ENCODE assay signal across 8 cellular contexts in genomic region chr17:44086364-44087311, GRCh38. TPM values are rescaled to one million over a fixed set of nuclear protein-coding genes. Genes with fewer than 3 reads are reported as not detected.
DNase-seq lines count a peak whose midpoint lies in the region; ATAC-seq, FAIRE-seq and TF ChIP-seq lines count a peak whose summit lies in the region.

No MANE protein-coding gene starts in this region.

- H3K27ac ChIP-seq in WERI-Rb-1 (peak overlapping the region; percentile 56), mesodermal cell (ENCODE audit: low read depth, low read length, severe bottlenecking) (peak overlapping the region; percentile 89), stomach smooth muscle (ENCODE audit: low read length) (peak overlapping the region; percentile 18), small intestine (ENCODE audit: low read depth in 1 of 2, low read length in 1 of 2) (no peak overlapping the region)

- 23 to 31% methylated on average over 16 to 18 of the region's 23 CpGs for WGBS in mesodermal cell (ENCODE audit: insufficient coverage in 2 of 2), 2 experiments
- 56 to 66% (median 59%) methylated on average over 22 to 23 of the region's 23 CpGs for WGBS in small intestine, 3 donors

- DNase-seq in NCI-H1417 (lab: John Stamatoyannopoulos, UW) (peak in 2 of 3 experiments; percentile 41 to 77), NCI-H1417 treated with DMSO at 0.1 percent for 48 hours (lab: John Stamatoyannopoulos, UW) (no peak), WERI-Rb-1 (peak; percentile 53), bronchial epithelial cell (ENCODE audit: low read depth) (peak; percentile 94), small intestine (no peak)

- H3K36me3 ChIP-seq in WERI-Rb-1 (peaks cover 92% of the 10 kb centered on the region), bronchial epithelial cell (ENCODE audit: control insufficient read depth, insufficient read depth, low read length) (peaks cover 17% of the 10 kb centered on the region), mesodermal cell (ENCODE audit: control insufficient read depth, insufficient read depth, low read length) (peaks cover 67% of the 10 kb centered on the region), stomach smooth muscle (ENCODE audit: control insufficient read depth in 2 of 2, insufficient read depth in 2 of 2, low read length in 2 of 2) (peaks cover 48 to 63% of the 10 kb centered on the region in 2 donors), small intestine (ENCODE audit: control insufficient read depth in 2 of 2, insufficient read depth in 2 of 2, low read length in 2 of 2) (peaks cover 0 to 9% of the 10 kb centered on the region in 2 donors)

- no peak for FAIRE-seq in bronchial epithelial cell (lab: Jason Lieb, UNC)
- no peak for FAIRE-seq in small intestine (lab: Jason Lieb, UNC)

- H3K27me3 ChIP-seq in WERI-Rb-1 (ENCODE audit: insufficient read depth, low read depth, severe bottlenecking) (no peaks in the 10 kb centered on the region), bronchial epithelial cell (ENCODE audit: control insufficient read depth, insufficient read depth, low read length) (no peaks in the 10 kb centered on the region), stomach smooth muscle (ENCODE audit: control insufficient read depth in 1 of 2, insufficient read depth in 2 of 2, low read length in 2 of 2) (no peaks in the 10 kb centered on the region), small intestine (ENCODE audit: control insufficient read depth in 2 of 2, insufficient read depth in 2 of 2, low read length in 2 of 2) (no peaks in the 10 kb centered on the region)

- no peak for TF ChIP-seq CTCF in WERI-Rb-1 (IDR thresholded peaks at IDR 0.05; ENCODE audit: low read depth, low read length)
- TF ChIP-seq CTCF in bronchial epithelial cell (IDR thresholded peaks at IDR 0.05; ENCODE audit: insufficient read depth, low read length, severe bottlenecking) = no peak

- H3K9me3 ChIP-seq in WERI-Rb-1 (ENCODE audit: severe bottlenecking) (no peaks in the 10 kb centered on the region), mesodermal cell (ENCODE audit: control insufficient read depth, low read length) (no peaks in the 10 kb centered on the region), stomach smooth muscle (ENCODE audit: control insufficient read depth in 2 of 2, low read length in 2 of 2) (no peaks in the 10 kb centered on the region), small intestine (ENCODE audit: control insufficient read depth, low read depth) (no peaks in the 10 kb centered on the region)

- H3K9ac ChIP-seq in stomach smooth muscle (ENCODE audit: low read length in 2 of 2) = peak overlapping the region in 1 of 2 donors; percentile 21

- no peak overlapping the region for H3K4me3 ChIP-seq in WERI-Rb-1 (ENCODE audit: low read depth, low read length)
- no peak overlapping the region for H3K4me3 ChIP-seq in bronchial epithelial cell (ENCODE audit: low read depth, low read length)
- no peak overlapping the region for H3K4me3 ChIP-seq in mesodermal cell (ENCODE audit: extremely low read depth, insufficient read depth, low read length, poor library complexity, severe bottlenecking)
- no peak overlapping the region for H3K4me3 ChIP-seq in stomach smooth muscle (ENCODE audit: low read length in 2 of 2)
- no peak overlapping the region for H3K4me3 ChIP-seq in small intestine (ENCODE audit: low read depth in 1 of 2, low read length in 2 of 2)

- H3K4me1 ChIP-seq in mesodermal cell (ENCODE audit: control insufficient read depth, insufficient read depth, low read length, poor library complexity, severe bottlenecking) (peaks cover 43% of the 10 kb centered on the region), stomach smooth muscle (ENCODE audit: control insufficient read depth, insufficient read depth, low read length) (peaks cover 10% of the 10 kb centered on the region), small intestine (ENCODE audit: control insufficient read depth in 2 of 2, insufficient read depth in 1 of 2, low read depth in 1 of 2, low read length in 1 of 2) (no peaks in the 10 kb centered on the region)

- no peak for ATAC-seq in HG03354 (IDR thresholded peaks at IDR 0.05; ENCODE audit: poor library complexity, severe bottlenecking, unreplicated experiment)

RNA-seq across cellular contexts. Expression of gene G6PC3, which starts 16.1 kb away (rescaled TPM):
- 7.6 and 9.2 TPM in 2 replicates for total RNA-seq in bronchial epithelial cell
- 113 TPM for polyA plus RNA-seq in mesodermal cell (2013, experiment 1 of 2)
- 95.1 TPM for polyA plus RNA-seq in mesodermal cell (2013, experiment 2 of 2)
- 10 to 100 TPM; 17.6 to 69.2 (median 23.0) TPM for polyA plus RNA-seq in small intestine

RNA-seq across cellular contexts. Expression of gene LSM12, which starts 20.2 kb away (rescaled TPM):
- total RNA-seq in bronchial epithelial cell = 18.9 and 20.3 TPM in 2 replicates
- 56.3 TPM for polyA plus RNA-seq in mesodermal cell (2013, experiment 1 of 2)
- polyA plus RNA-seq in mesodermal cell (2013, experiment 2 of 2) = 60.4 TPM
- 10 to 100 TPM; 24.8 to 36.4 (median 26.5) TPM for polyA plus RNA-seq in small intestine

RNA-seq across cellular contexts. Expression of gene HDAC5, which starts 36.8 kb away (rescaled TPM):
- total RNA-seq in bronchial epithelial cell = 18.4 TPM in 2 replicates
- polyA plus RNA-seq in mesodermal cell (2013, experiment 1 of 2) = 93.2 TPM
- polyA plus RNA-seq in mesodermal cell (2013, experiment 2 of 2) = 80.8 TPM
- 10 to 100 TPM; 10.1 to 18.7 (median 15.9) TPM for polyA plus RNA-seq in small intestine

RNA-seq across cellular contexts. Expression of gene HROB, which starts 55.1 kb away (rescaled TPM):
- 0.26 and 0.64 TPM in 2 replicates for total RNA-seq in bronchial epithelial cell
- 9.4 TPM for polyA plus RNA-seq in mesodermal cell (2013, experiment 1 of 2)
- polyA plus RNA-seq in mesodermal cell (2013, experiment 2 of 2) = 7.0 TPM
- 1 to 10 TPM in 2 of 3 donors, not detected in 1; 1.4 to 2.3 TPM for polyA plus RNA-seq in small intestine

Comparison
In these comparisons a context has a peak if more than half of its experiments do, and no peak if none do; other contexts are left out.
1. DNase-seq: peak in NCI-H1417 (2 of 3), WERI-Rb-1 (single experiment) and bronchial epithelial cell (single experiment); none in NCI-H1417 treated with DMSO at 0.1 percent for 48 hours (single experiment) and small intestine (single experiment).
2. H3K27ac ChIP-seq: peak in WERI-Rb-1 (single experiment), mesodermal cell (single experiment) and stomach smooth muscle (single experiment); none in small intestine (0 of 2).